ENCODE assay signal across 8 cellular contexts in the genomic region with DNA sequence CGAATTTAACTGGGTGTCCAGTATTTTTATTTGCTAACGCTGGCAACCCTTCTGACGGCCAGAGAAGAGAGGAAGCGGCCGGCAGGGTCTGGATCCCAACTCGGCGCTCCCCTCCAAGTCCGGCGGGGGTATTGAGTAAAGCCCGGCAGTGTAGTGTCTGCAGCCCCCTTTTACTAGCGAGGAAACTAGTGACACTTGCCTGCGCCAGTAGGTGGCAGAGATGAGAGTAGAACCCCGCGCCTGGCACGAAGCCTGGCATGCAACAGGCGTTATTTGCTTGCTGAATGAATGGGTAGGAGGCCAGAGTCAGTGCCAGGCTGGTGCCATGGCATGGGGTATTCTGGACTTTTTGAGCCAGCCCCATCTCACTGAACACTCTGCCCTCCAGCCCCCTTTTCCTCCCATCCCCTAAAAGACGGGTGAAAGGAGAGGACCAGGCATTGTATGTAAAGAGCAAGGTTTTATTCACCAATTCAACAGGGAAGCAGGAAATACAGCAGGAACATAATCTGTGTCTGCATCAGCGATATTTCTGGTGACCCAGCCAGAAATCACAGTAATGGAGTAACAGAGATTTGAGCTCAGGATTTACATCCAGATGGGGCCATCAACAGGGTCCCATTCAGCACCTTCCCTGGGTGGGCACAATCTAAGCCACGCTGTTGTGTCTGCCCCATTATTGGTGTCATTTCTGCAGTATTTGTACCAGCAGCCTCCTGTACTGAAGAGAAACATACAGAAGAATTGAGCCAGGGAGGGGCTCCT. TPM values are rescaled to one million over a fixed set of nuclear protein-coding genes. Genes with fewer than 3 reads are reported as not detected.
A peak's percentile ranks its signal among the peaks of the same experiment; 100 is the strongest.
DNase-seq lines count a peak whose midpoint lies in the region; ATAC-seq and TF ChIP-seq lines count a peak whose summit lies in the region.

No MANE protein-coding gene starts in this region.

- H3K4me3 ChIP-seq in NB4 (ENCODE audit: low read depth, low read length) (peak overlapping the region; percentile 93), osteoblast (ENCODE audit: insufficient read depth, low read length) (peak overlapping the region; percentile 86), thoracic aorta (peak overlapping the region; percentile 85)

- peaks cover 19% of the 10 kb centered on the region for H3K36me3 ChIP-seq in osteoblast (ENCODE audit: insufficient read depth, low read length)
- H3K36me3 ChIP-seq in thoracic aorta = no peaks in the 10 kb centered on the region

- no peaks in the 10 kb centered on the region for H4K20me1 ChIP-seq in osteoblast (ENCODE audit: insufficient read depth, low read length)

- peaks cover 34% of the 10 kb centered on the region for H3K4me1 ChIP-seq in osteoblast (ENCODE audit: insufficient read depth, low read length)
- peaks cover 17 to 52% of the 10 kb centered on the region in 2 donors for H3K4me1 ChIP-seq in thoracic aorta (ENCODE audit: control insufficient read depth in 1 of 2, low read depth in 2 of 2)

- TF ChIP-seq CTCF in NB4 (IDR thresholded peaks at IDR 0.05; ENCODE audit: low read depth, low read length) (peak; percentile 76), osteoblast (IDR thresholded peaks at IDR 0.05; ENCODE audit: extremely low read depth, low read depth, low read length) (peak; percentile 70), thoracic aorta (IDR thresholded peaks at IDR 0.05) (peak; percentile 48)

- H3K27ac ChIP-seq in osteoblast (ENCODE audit: low read depth, low read length) = peak overlapping the region; percentile 77
- H3K27ac ChIP-seq in thoracic aorta = peak overlapping the region; percentile 75 to 82

- no peaks in the 10 kb centered on the region for H3K9me3 Mint-ChIP-seq in activated naive CD8-positive, alpha-beta T cell (ENCODE audit: low read depth)

- H3K79me2 ChIP-seq in osteoblast (ENCODE audit: insufficient read depth, low read length) = peaks cover 25% of the 10 kb centered on the region

- intact Hi-C loops in head of caudate nucleus (cut with DNase I) = loop anchor here (5.0 to 10.0 kb wide), 3 partner anchors 62 to 290 kb away; partner anchors contain the start of genes SEC11A and ZNF592

- H2AFZ ChIP-seq in osteoblast (ENCODE audit: low read length) = peak overlapping the region; percentile 91

- H3K27me3 Mint-ChIP-seq in activated naive CD8-positive, alpha-beta T cell = no peaks in the 10 kb centered on the region

- peak overlapping the region; percentile 93 for H3K27ac Mint-ChIP-seq in activated naive CD8-positive, alpha-beta T cell

- H3K4me3 Mint-ChIP-seq in activated naive CD8-positive, alpha-beta T cell = peak overlapping the region; percentile 96

- no peak for TF ChIP-seq POLR2A in NB4 (IDR thresholded peaks at IDR 0.05; ENCODE audit: extremely low read depth, insufficient read length)

- H3K4me1 Mint-ChIP-seq in activated naive CD8-positive, alpha-beta T cell (ENCODE audit: low read depth) = peaks cover 39% of the 10 kb centered on the region

- H3K27me3 ChIP-seq in osteoblast (ENCODE audit: insufficient read depth, low read length) = no peaks in the 10 kb centered on the region
- H3K27me3 ChIP-seq in thoracic aorta (replicated peaks; ENCODE audit: insufficient read depth) = no peaks in the 10 kb centered on the region

- DNase-seq in AG20443 (ENCODE audit: low spot score) = peak; percentile 77
- peak; percentile 93 for DNase-seq in NB4 (ENCODE audit: low read depth)
- peak; percentile 60 for DNase-seq in SKM-1 treated with dmso at 0.1 percent for 144 hours (lab: John Stamatoyannopoulos, UW; ENCODE audit: unreplicated experiment)
- peak; percentile 81 to 95 (median 89) for DNase-seq in head of caudate nucleus
- peak; percentile 96 for DNase-seq in osteoblast (ENCODE audit: insufficient read length, low spot score, missing footprints)
- peak; percentile 49 for DNase-seq in thoracic aorta (ENCODE audit: low spot score)

- H3K36me3 Mint-ChIP-seq in activated naive CD8-positive, alpha-beta T cell = peaks cover 6% of the 10 kb centered on the region

- peak overlapping the region; percentile 99 for H3K4me2 ChIP-seq in osteoblast (ENCODE audit: insufficient read depth, low read length)

- H3K9me3 ChIP-seq in osteoblast (ENCODE audit: low read depth, low read length) (no peaks in the 10 kb centered on the region), thoracic aorta (no peaks in the 10 kb centered on the region)

- peak; percentile 25 for ATAC-seq in GM21360 (IDR thresholded peaks at IDR 0.05; ENCODE audit: unreplicated experiment)
- peak; percentile 30 for ATAC-seq in thoracic aorta (ENCODE audit: insufficient number of reproducible peaks, low FRiP score, low read depth)

RNA-seq across cellular contexts. Expression of gene WDR73, which starts 0.8 kb away (rescaled TPM):
- total RNA-seq in osteoblast = 34.5 and 35.1 TPM in 2 replicates
- total RNA-seq in thoracic aorta = 10 to 100 TPM; 30.7 to 34.3 TPM

RNA-seq across cellular contexts. Expression of gene NMB, which starts 3.1 kb away (rescaled TPM):
- total RNA-seq in osteoblast = 6.9 and 8.5 TPM in 2 replicates
- 1 to 10 TPM; 2.9 to 8.0 TPM for total RNA-seq in thoracic aorta

RNA-seq across cellular contexts. Expression of gene ZSCAN2, which starts 54.1 kb away (rescaled TPM):
- total RNA-seq in osteoblast = 14.1 and 14.7 TPM in 2 replicates
- total RNA-seq in thoracic aorta = 1 to 10 TPM; 2.8 to 4.6 TPM

Comparison
In these comparisons a context has a peak if more than half of its experiments do, and no peak if none do; other contexts are left out.
1. Peak in every context shown above with its lines: DNase-seq, ATAC-seq, H3K4me3 ChIP-seq and H3K27ac ChIP-seq.